19 cellular contexts compared by ENCODE assay signal in genomic region chr16:50876263-50876662, GRCh38.
"Had no signal": no experiment of that assay in that cellular context is flagged by ENCODE, and none has a peak within 500 bp of the region (broad histone marks: within the 10 kb centered on the region; RNA-seq: fewer than 3 reads in every experiment).

No MANE protein-coding gene starts in this region.

- H3K27ac Mint-ChIP-seq: dendritic cell treated with granulocyte-macrophage colony-stimulating factor and Interleukin-4, amounts not matched to agents 40 ng/mL and 50 ng/mL, for 4 days; mesothelial cell of epicardium had no signal

- H3K4me3 Mint-ChIP-seq: dendritic cell treated with granulocyte-macrophage colony-stimulating factor and Interleukin-4, amounts not matched to agents 40 ng/mL and 50 ng/mL, for 4 days; mesothelial cell of epicardium had no signal

- H3K36me3 Mint-ChIP-seq: mesothelial cell of epicardium had no signal

- H3K27ac ChIP-seq: colonic mucosa, esophagus squamous epithelium, gastrocnemius medialis, heart right ventricle, left lung, lower lobe of right lung had no signal

- DNase-seq: colonic mucosa; cortex of kidney; effector CD4-positive, alpha-beta T cell; effector memory CD4-positive, alpha-beta T cell; esophagus squamous epithelium; foreskin fibroblast; foreskin melanocyte; gastrocnemius medialis; glutamatergic neuron; heart right ventricle; hippocampal formation; left cardiac atrium; left lung; left ventricle myocardium superior; lower lobe of right lung; mesenchymal stem cell; mucosa of descending colon had no signal

- H3K36me3 ChIP-seq: colonic mucosa, esophagus squamous epithelium, gastrocnemius medialis, heart right ventricle, left lung, lower lobe of right lung had no signal

- H3K4me1 Mint-ChIP-seq: mesothelial cell of epicardium had no signal

- H3K4me3 ChIP-seq: colonic mucosa, esophagus squamous epithelium, gastrocnemius medialis, heart right ventricle, left lung, lower lobe of right lung, mucosa of descending colon had no signal

- H3K4me1 ChIP-seq: colonic mucosa, gastrocnemius medialis, heart right ventricle, left lung, lower lobe of right lung had no signal

- H3K9me3 ChIP-seq: colonic mucosa, esophagus squamous epithelium, gastrocnemius medialis, lower lobe of right lung, mucosa of descending colon had no signal

- H3K9me3 Mint-ChIP-seq: dendritic cell treated with granulocyte-macrophage colony-stimulating factor and Interleukin-4, amounts not matched to agents 40 ng/mL and 50 ng/mL, for 4 days had no signal

- ATAC-seq: gastrocnemius medialis, heart right ventricle, left cardiac atrium, left lung, left ventricle myocardium superior, lower lobe of right lung, mucosa of descending colon had no signal
